In the genomic region with DNA sequence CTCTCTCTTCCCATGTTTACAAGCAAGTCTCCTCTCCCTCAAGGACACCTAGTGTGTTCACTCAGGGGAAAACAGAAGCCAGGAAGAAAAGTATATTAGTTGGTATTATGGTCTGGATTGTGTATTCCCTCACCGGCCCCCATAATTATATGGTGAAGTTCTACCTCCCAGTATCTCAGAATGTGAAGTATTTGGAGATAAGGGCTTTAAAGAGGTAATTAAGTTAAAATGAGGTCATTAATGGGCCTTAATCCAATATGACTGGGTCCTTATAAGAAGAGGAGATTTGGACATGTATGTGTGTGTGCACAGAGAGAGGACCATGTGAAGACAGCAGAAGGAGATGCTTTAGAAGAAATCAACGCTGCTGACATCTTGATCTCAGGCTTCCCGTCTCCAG, we compare ENCODE assay signal across 27 cellular contexts.
"Had no signal": no experiment of that assay in that cellular context is flagged by ENCODE, and none has a peak within 500 bp of the region (broad histone marks: within the 10 kb centered on the region; RNA-seq: fewer than 3 reads in every experiment).

No MANE protein-coding gene starts in this region.

- H3K27me3 ChIP-seq: ascending aorta, breast epithelium, cardiac muscle cell, colonic mucosa had no signal

- ATAC-seq: activated CD4-positive, CD25-positive, alpha-beta regulatory T cell treated with anti-CD3 and anti-CD28 coated beads, Interleukin-2, amount 50 U/mL, for 24 hours; activated CD8-positive, alpha-beta T cell treated with anti-CD3 and anti-CD28 coated beads for 36 hours; activated naive CD4-positive, alpha-beta T cell treated with anti-CD3 and anti-CD28 coated beads, Interleukin-2, amount 50 U/mL, for 72 hours; esophagus mucosa had no signal

- H3K9me3 ChIP-seq: ascending aorta, breast epithelium, colonic mucosa had no signal

- H3K4me1 ChIP-seq: ascending aorta, breast epithelium, colonic mucosa had no signal

- H3K4me3 ChIP-seq: ascending aorta, breast epithelium, cardiac muscle cell, colonic mucosa had no signal

- H3K27ac ChIP-seq: ascending aorta, breast epithelium, cardiac muscle cell, colonic mucosa, WERI-Rb-1 had no signal

- H3K36me3 ChIP-seq: ascending aorta, breast epithelium, cardiac muscle cell, colonic mucosa, WERI-Rb-1 had no signal

- DNase-seq: activated B cell treated with CpG ODN at 0.5 μM for 24 hours; activated CD4-positive, alpha-beta T cell treated with anti-CD3 and anti-CD28 coated beads for 48 hours; activated CD4-positive, alpha-beta T cell treated with anti-CD3 and anti-CD28 coated beads, Interleukin-2, amount 50 U/mL, for 1 hour; activated CD4-positive, alpha-beta T cell treated with anti-CD3 and anti-CD28 coated beads, Interleukin-2, amount 50 U/mL, for 48 hours; activated CD8-positive, alpha-beta memory T cell treated with anti-CD3 and anti-CD28 coated beads for 24 hours; activated CD8-positive, alpha-beta memory T cell treated with anti-CD3 and anti-CD28 coated beads, Interleukin-2, amount 50 U/mL, for 4 hours; activated CD8-positive, alpha-beta T cell treated with anti-CD3 and anti-CD28 coated beads for 36 hours; activated effector memory CD4-positive, alpha-beta T cell treated with anti-CD3 and anti-CD28 coated beads, Interleukin-2, amount 50 U/mL, for 16 hours; activated naive CD4-positive, alpha-beta T cell treated with anti-CD3 and anti-CD28 coated beads for 36 hours; activated naive CD8-positive, alpha-beta T cell treated with anti-CD3 and anti-CD28 coated beads, Interleukin-2, amount 10 ng/mL, durations not matched to agents 7 days and 5 days; activated T-cell treated with anti-CD3 and anti-CD28 coated beads, Interleukin-2, amount 50 U/mL, for 1 hour; activated T-cell treated with anti-CD3 and anti-CD28 coated beads, Interleukin-2, amount 50 U/mL, for 48 hours; central memory CD4-positive, alpha-beta T cell; cerebellar nuclear complex; colonic mucosa; effector CD8-positive, alpha-beta T cell; endodermal cell; foreskin fibroblast; hippocampal formation; T-helper 9 cell; WERI-Rb-1 had no signal
